In the genomic region with DNA sequence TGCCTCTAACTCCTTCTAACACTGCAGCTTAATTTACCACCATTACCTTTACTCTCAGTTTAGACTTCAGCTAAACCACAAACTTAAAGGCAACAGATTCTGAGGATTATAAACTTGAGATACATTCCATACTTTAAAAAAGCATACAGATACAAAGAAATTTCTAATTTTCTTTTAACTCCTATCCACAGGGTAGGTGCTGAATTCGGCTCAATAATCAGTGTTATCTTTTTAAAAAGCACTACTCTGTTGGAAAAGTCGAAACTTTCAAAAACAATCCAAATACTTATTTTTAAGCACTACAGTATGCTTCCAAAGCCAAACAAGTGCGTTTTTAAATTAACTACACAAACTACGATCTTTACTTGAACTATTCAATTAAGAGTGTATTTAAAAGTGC, we compare ENCODE assay signal across 8 cellular contexts. TPM values are rescaled to one million over a fixed set of nuclear protein-coding genes. Genes with fewer than 3 reads are reported as not detected.
DNase-seq lines count a peak whose midpoint lies in the region; ATAC-seq and TF ChIP-seq lines count a peak whose summit lies in the region.

No MANE protein-coding gene starts in this region.

- H3K27ac Mint-ChIP-seq in activated T-cell treated with anti-CD3 and anti-CD28 coated beads, Interleukin-2, amount 50 U/mL, for 24 hours = peak overlapping the region; percentile 94

- 4 to 11% (median 10%) methylated on average over 4 of the region's 4 CpGs for WGBS in adrenal gland, 4 donors
- WGBS in liver = 4% methylated on average over 4 of the region's 4 CpGs

- peaks cover 61% of the 10 kb centered on the region for H3K36me3 Mint-ChIP-seq in activated T-cell treated with anti-CD3 and anti-CD28 coated beads, Interleukin-2, amount 50 U/mL, for 24 hours (ENCODE audit: low read depth)

- no peak for TF ChIP-seq CTCF in adrenal gland (IDR thresholded peaks at IDR 0.05)
- no peak for TF ChIP-seq CTCF in liver (IDR thresholded peaks at IDR 0.05; ENCODE audit: low read depth, low read length, missing input control)
- no peak for TF ChIP-seq CTCF in tibial artery (IDR thresholded peaks at IDR 0.05)
- TF ChIP-seq CTCF in GM10266 (IDR thresholded peaks at IDR 0.05; ENCODE audit: control insufficient read depth, insufficient read depth, low read depth, missing control alignments) = no peak
- TF ChIP-seq CTCF in omental fat pad (IDR thresholded peaks at IDR 0.05) = no peak

- H3K27me3 Mint-ChIP-seq in activated T-cell treated with anti-CD3 and anti-CD28 coated beads, Interleukin-2, amount 50 U/mL, for 24 hours = no peaks in the 10 kb centered on the region

- peak overlapping the region; percentile 95 for H3K4me3 Mint-ChIP-seq in activated T-cell treated with anti-CD3 and anti-CD28 coated beads, Interleukin-2, amount 50 U/mL, for 24 hours

- TF ChIP-seq POLR2A in adrenal gland (IDR thresholded peaks at IDR 0.05) = no peak

- H3K27me3 ChIP-seq in adrenal gland (no peaks in the 10 kb centered on the region), liver (ENCODE audit: control insufficient read depth in 4 of 4, insufficient read depth in 4 of 4, low read length in 3 of 4) (no peaks in the 10 kb centered on the region), tibial artery (no peaks in the 10 kb centered on the region)

- H3K27ac ChIP-seq in adrenal gland = peak overlapping the region in 1 of 5 donors; percentile 93
- no peak overlapping the region for H3K27ac ChIP-seq in liver (ENCODE audit: low read depth in 1 of 2, low read length in 2 of 2)
- H3K27ac ChIP-seq in tibial artery = peak overlapping the region; percentile 92 to 93

- no peak for DNase-seq in activated T-cell treated with anti-CD3 and anti-CD28 coated beads, Interleukin-2, amount 50 U/mL, for 24 hours
- DNase-seq in activated T-cell treated with anti-CD3 and anti-CD28 coated beads, Interleukin-2, amount 50 U/mL, for 48 hours = no peak
- no peak for DNase-seq in adrenal gland
- DNase-seq in tibial artery = no peak
- no peak for DNase-seq in GM10266 (ENCODE audit: extremely low spot score)
- DNase-seq in omental fat pad (ENCODE audit: low spot score) = no peak
- DNase-seq in amygdala (lab: John Stamatoyannopoulos, UW) = no peak

- H3K4me1 ChIP-seq in adrenal gland (replicated peaks in 1 of 2) (peaks cover 10 to 59% of the 10 kb centered on the region in 2 donors), liver (ENCODE audit: control insufficient read depth in 4 of 4, insufficient read depth in 4 of 4, low read length in 3 of 4) (peaks cover 7 to 51% (median 38%) of the 10 kb centered on the region in 4 donors), tibial artery (peaks cover 0 to 50% (median 36%) of the 10 kb centered on the region in 4 donors)

- peak overlapping the region; percentile 97 for H3K9ac ChIP-seq in liver (ENCODE audit: low read depth in 1 of 2, low read length in 2 of 2)

- no peak for TF ChIP-seq RAD21 in liver (IDR thresholded peaks at IDR 0.05)

- H3K9me3 ChIP-seq in adrenal gland (replicated peaks in 1 of 3) = no peaks in the 10 kb centered on the region
- no peaks in the 10 kb centered on the region for H3K9me3 ChIP-seq in liver (ENCODE audit: control insufficient read depth in 4 of 4, low read length in 3 of 4)
- H3K9me3 ChIP-seq in tibial artery = no peaks in the 10 kb centered on the region

- no peaks in the 10 kb centered on the region for H3K9me3 Mint-ChIP-seq in activated T-cell treated with anti-CD3 and anti-CD28 coated beads, Interleukin-2, amount 50 U/mL, for 24 hours

- ATAC-seq in omental fat pad (ENCODE audit: low FRiP score) = no peak

- peaks cover 0 to 37% of the 10 kb centered on the region in 2 donors for H3K36me3 ChIP-seq in adrenal gland (replicated peaks in 1 of 2)
- H3K36me3 ChIP-seq in liver (ENCODE audit: control insufficient read depth in 4 of 4, insufficient read depth in 3 of 4, low read depth in 1 of 4, low read length in 3 of 4) = peaks cover 2 to 20% (median 12%) of the 10 kb centered on the region in 4 donors
- peaks cover 3 to 33% (median 24%) of the 10 kb centered on the region in 3 donors for H3K36me3 ChIP-seq in tibial artery

- H3K4me3 ChIP-seq in adrenal gland (peak overlapping the region in 3 of 4 donors; percentile 84 to 92 (median 85)), liver (ENCODE audit: low read depth in 1 of 3, low read length in 3 of 3) (peak overlapping the region; percentile 82 to 98 (median 88)), tibial artery (peak overlapping the region; percentile 97 to 98)

- H3K4me1 Mint-ChIP-seq in activated T-cell treated with anti-CD3 and anti-CD28 coated beads, Interleukin-2, amount 50 U/mL, for 24 hours (ENCODE audit: low read depth) = peaks cover 58% of the 10 kb centered on the region

- intact Hi-C loops in adrenal gland (cut with DNase I) = no loop called here
- intact Hi-C loops in tibial artery (cut with DNase I; ENCODE audit: low total_unique reads) = loop anchor here (5.0 to 10.0 kb wide), 2 partner anchors 166 to 419 kb away; no protein-coding TSS in a partner anchor

TF ChIP-seq in liver, 16 proteins besides CTCF, POLR2A, EP300 and RAD21:
- TF ChIP-seq, protein P1, sequence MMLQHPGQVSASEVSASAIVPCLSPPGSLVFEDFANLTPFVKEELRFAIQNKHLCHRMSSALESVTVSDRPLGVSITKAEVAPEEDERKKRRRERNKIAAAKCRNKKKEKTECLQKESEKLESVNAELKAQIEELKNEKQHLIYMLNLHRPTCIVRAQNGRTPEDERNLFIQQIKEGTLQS (IDR thresholded peaks at IDR 0.05) = no peak
- TF ChIP-seq SP1 (IDR thresholded peaks at IDR 0.05) (no peak), FOXA2 (IDR thresholded peaks at IDR 0.05) (no peak), YY1 (IDR thresholded peaks at IDR 0.05) (peak; percentile 9)
- TF ChIP-seq, protein P2, sequence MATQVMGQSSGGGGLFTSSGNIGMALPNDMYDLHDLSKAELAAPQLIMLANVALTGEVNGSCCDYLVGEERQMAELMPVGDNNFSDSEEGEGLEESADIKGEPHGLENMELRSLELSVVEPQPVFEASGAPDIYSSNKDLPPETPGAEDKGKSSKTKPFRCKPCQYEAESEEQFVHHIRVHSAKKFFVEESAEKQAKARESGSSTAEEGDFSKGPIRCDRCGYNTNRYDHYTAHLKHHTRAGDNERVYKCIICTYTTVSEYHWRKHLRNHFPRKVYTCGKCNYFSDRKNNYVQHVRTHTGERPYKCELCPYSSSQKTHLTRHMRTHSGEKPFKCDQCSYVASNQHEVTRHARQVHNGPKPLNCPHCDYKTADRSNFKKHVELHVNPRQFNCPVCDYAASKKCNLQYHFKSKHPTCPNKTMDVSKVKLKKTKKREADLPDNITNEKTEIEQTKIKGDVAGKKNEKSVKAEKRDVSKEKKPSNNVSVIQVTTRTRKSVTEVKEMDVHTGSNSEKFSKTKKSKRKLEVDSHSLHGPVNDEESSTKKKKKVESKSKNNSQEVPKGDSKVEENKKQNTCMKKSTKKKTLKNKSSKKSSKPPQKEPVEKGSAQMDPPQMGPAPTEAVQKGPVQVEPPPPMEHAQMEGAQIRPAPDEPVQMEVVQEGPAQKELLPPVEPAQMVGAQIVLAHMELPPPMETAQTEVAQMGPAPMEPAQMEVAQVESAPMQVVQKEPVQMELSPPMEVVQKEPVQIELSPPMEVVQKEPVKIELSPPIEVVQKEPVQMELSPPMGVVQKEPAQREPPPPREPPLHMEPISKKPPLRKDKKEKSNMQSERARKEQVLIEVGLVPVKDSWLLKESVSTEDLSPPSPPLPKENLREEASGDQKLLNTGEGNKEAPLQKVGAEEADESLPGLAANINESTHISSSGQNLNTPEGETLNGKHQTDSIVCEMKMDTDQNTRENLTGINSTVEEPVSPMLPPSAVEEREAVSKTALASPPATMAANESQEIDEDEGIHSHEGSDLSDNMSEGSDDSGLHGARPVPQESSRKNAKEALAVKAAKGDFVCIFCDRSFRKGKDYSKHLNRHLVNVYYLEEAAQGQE (IDR thresholded peaks at IDR 0.05) = peak; percentile 94

RNA-seq across cellular contexts. Expression of a gene that starts 1.0 kb away (rescaled TPM):
- total RNA-seq in adrenal gland = 10 to 100 TPM in 4 of 8 donors, 1 to 10 TPM in 4; 3.7 to 30.0 (median 18.2) TPM
- 10 to 100 TPM in 1 of 3 donors, 1 to 10 TPM in 2; 8.7 to 34.4 (median 9.8) TPM for polyA plus RNA-seq in adrenal gland
- 1 to 10 TPM; 6.4 to 6.8 TPM for total RNA-seq in liver
- 1 to 10 TPM; 4.9 to 5.5 TPM for polyA plus RNA-seq in liver
- total RNA-seq in omental fat pad = 10 to 100 TPM in 2 of 4 donors, 1 to 10 TPM in 2; 8.1 to 20.4 (median 14.1) TPM

Comparison
In these comparisons a context has a peak if more than half of its experiments do, and no peak if none do; other contexts are left out.
1. H3K27ac ChIP-seq: peak in tibial artery (2 of 2); none in liver (0 of 2).
2. Peak in every context shown above with its lines, with median percentiles within 50 percentile points of each other: H3K4me3 ChIP-seq.